Comparison of ENCODE assay signal across 15 cellular contexts in the genomic region with DNA sequence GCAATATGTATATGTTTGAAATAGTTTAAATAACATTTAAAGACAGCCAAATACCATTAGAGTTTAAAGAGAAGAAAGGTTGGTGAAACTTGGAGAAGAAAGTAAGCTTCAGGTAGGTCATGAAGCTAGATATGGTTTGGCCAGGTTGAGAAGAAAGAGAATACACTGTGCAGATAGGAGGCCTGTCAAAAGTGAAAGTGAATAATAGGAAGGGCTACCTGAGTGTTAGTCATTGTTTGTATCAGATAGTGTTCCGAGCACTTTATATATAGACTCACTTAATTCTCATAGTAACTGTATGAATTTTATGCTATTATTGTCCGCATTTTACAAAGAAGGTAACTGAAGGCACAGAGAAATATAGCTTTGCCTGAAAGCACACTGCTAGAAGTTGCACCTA.
"Had no signal": no experiment of that assay in that cellular context is flagged by ENCODE, and none has a peak within 500 bp of the region (broad histone marks: within the 10 kb centered on the region; RNA-seq: fewer than 3 reads in every experiment).

No MANE protein-coding gene starts in this region.

- H3K4me1 Mint-ChIP-seq: neural progenitor cell, T-cell had no signal

- H3K27ac ChIP-seq: adrenal gland, cardiac muscle cell, esophagus muscularis mucosa, neural progenitor cell, ovary, thoracic aorta had no signal

- H3K9me3 Mint-ChIP-seq: activated T-cell treated with anti-CD3 and anti-CD28 coated beads, Interleukin-2, amount 50 U/mL, for 4 hours; neural progenitor cell; T-cell had no signal

- H3K27ac Mint-ChIP-seq: neural progenitor cell had no signal

- H3K4me1 ChIP-seq: adrenal gland, neural progenitor cell had no signal

- DNase-seq: activated CD4-positive, alpha-beta T cell treated with anti-CD3 and anti-CD28 coated beads, Interleukin-2, amount 50 U/mL, for 48 hours; activated CD4-positive, CD25-positive, alpha-beta regulatory T cell treated with anti-CD3 and anti-CD28 coated beads, Interleukin-2, amount 50 U/mL, for 72 hours; activated T-cell treated with anti-CD3 and anti-CD28 coated beads, Interleukin-2, amount 50 U/mL, for 4 hours; adrenal gland; hypothalamus; ovary; SK-N-SH; stimulated activated CD4-positive, alpha-beta T cell treated with anti-CD3 and anti-CD28 coated beads, Interleukin-12 subunit alpha, Interleukin-12 subunit beta, amount 100 ng/mL, for 4 hours; stimulated activated CD4-positive, alpha-beta T cell treated with anti-CD3 and anti-CD28 coated beads, Interleukin-2, amount 100 ng/mL, for 24 hours; T-cell; T1000 had no signal

- H3K9me3 ChIP-seq: esophagus muscularis mucosa, ovary, SK-N-SH, thoracic aorta had no signal

- H3K4me3 Mint-ChIP-seq: activated T-cell treated with anti-CD3 and anti-CD28 coated beads, Interleukin-2, amount 50 U/mL, for 4 hours; neural progenitor cell; T-cell had no signal

- H3K4me3 ChIP-seq: adrenal gland, cardiac muscle cell, esophagus muscularis mucosa, neural progenitor cell, ovary, thoracic aorta had no signal

- H3K27me3 ChIP-seq: adrenal gland, cardiac muscle cell, esophagus muscularis mucosa, neural progenitor cell, ovary had no signal

- H3K36me3 ChIP-seq: neural progenitor cell, ovary, thoracic aorta had no signal

- H3K27me3 Mint-ChIP-seq: T-cell had no signal
